Comparison of ENCODE assay signal across 1 cellular context in the genomic region with DNA sequence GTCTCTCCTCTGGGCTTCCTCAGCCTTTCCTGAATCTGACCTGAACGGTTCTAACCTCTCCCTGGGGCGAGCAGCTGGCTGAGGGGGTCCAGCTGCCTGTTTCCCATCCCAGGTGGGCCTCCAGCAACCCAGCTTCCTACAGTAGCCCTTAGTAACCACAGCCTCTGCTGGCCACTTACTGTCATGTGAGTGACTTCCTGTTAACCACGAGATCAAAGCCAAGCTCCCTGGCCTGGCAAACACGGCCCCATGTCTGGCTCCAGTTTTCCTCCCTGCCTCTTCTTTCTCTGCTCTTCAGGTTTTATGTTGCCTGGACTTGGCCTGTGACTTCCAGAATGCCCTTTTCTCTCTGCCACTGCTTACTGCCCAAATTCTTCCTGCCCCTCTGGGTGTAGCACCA.
TF ChIP-seq lines count a peak whose summit lies in the region.

No MANE protein-coding gene starts in this region.

TF ChIP-seq in HepG2, 621 proteins besides CTCF, POLR2A, EP300 and RAD21 (continued from another document and continues in another):
- TF ChIP-seq, protein P1, sequence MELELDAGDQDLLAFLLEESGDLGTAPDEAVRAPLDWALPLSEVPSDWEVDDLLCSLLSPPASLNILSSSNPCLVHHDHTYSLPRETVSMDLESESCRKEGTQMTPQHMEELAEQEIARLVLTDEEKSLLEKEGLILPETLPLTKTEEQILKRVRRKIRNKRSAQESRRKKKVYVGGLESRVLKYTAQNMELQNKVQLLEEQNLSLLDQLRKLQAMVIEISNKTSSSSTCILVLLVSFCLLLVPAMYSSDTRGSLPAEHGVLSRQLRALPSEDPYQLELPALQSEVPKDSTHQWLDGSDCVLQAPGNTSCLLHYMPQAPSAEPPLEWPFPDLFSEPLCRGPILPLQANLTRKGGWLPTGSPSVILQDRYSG (CRISPR knock-in tag; IDR thresholded peaks at IDR 0.05), result no peak
- TF ChIP-seq SRY (CRISPR knock-in tag; IDR thresholded peaks at IDR 0.05) (no peak), HMG20A (CRISPR knock-in tag; IDR thresholded peaks at IDR 0.05; ENCODE audit: borderline replicate concordance) (peak; percentile 37; the same call in 1 of the 2 replicates), ZC3H4 (CRISPR knock-in tag; IDR thresholded peaks at IDR 0.05; ENCODE audit: borderline replicate concordance) (no peak), MED1 (CRISPR knock-in tag; IDR thresholded peaks at IDR 0.05) (peak; percentile 56), ZNF564 (CRISPR knock-in tag; IDR thresholded peaks at IDR 0.05) (no peak), SMAD9 (CRISPR knock-in tag; IDR thresholded peaks at IDR 0.05) (no peak), ZNF790 (CRISPR knock-in tag; IDR thresholded peaks at IDR 0.05; ENCODE audit: borderline replicate concordance) (no peak), SMARCC2 (IDR thresholded peaks at IDR 0.05) (no peak), RARA (CRISPR knock-in tag; IDR thresholded peaks at IDR 0.05) (peak; percentile 69), ZNF569 (CRISPR knock-in tag; IDR thresholded peaks at IDR 0.05; ENCODE audit: borderline replicate concordance) (no peak), ZNF292 (CRISPR knock-in tag; IDR thresholded peaks at IDR 0.05; ENCODE audit: borderline replicate concordance, low read depth) (no peak), ZMAT3 (CRISPR knock-in tag; conservative IDR thresholded peaks at IDR 0.05) (no peak), SSRP1 (CRISPR knock-in tag; IDR thresholded peaks at IDR 0.05) (no peak), KLF11 (CRISPR knock-in tag; IDR thresholded peaks at IDR 0.05) (no peak), ZNF563 (CRISPR knock-in tag; IDR thresholded peaks at IDR 0.05) (no peak), SPEN (CRISPR knock-in tag; IDR thresholded peaks at IDR 0.05; ENCODE audit: low read depth) (peak; percentile 27; the same call in 1 of the 2 replicates), MTF2 (CRISPR knock-in tag; IDR thresholded peaks at IDR 0.05; ENCODE audit: borderline replicate concordance) (no peak), HOXD1 (CRISPR knock-in tag; IDR thresholded peaks at IDR 0.05) (no peak), ZNF530 (CRISPR knock-in tag; IDR thresholded peaks at IDR 0.05; ENCODE audit: low read depth) (no peak), THYN1 (CRISPR knock-in tag; IDR thresholded peaks at IDR 0.05; ENCODE audit: borderline replicate concordance, low read depth) (no peak), GTF3A (CRISPR knock-in tag; conservative IDR thresholded peaks at IDR 0.05) (no peak), IRX3 (CRISPR knock-in tag; IDR thresholded peaks at IDR 0.05; ENCODE audit: borderline replicate concordance, low read depth) (no peak), ZBTB7A (CRISPR knock-in tag; IDR thresholded peaks at IDR 0.05) (no peak), MBD4 (IDR thresholded peaks at IDR 0.05; ENCODE audit: borderline replicate concordance, low read length) (no peak), ZNF263 (CRISPR knock-in tag; IDR thresholded peaks at IDR 0.05) (no peak), ZNF549 (CRISPR knock-in tag; IDR thresholded peaks at IDR 0.05) (no peak), TBP (CRISPR knock-in tag; IDR thresholded peaks at IDR 0.05) (no peak), ZNF354B (CRISPR knock-in tag; IDR thresholded peaks at IDR 0.05) (no peak), ISX (CRISPR knock-in tag; conservative IDR thresholded peaks at IDR 0.05) (no peak), SP1 (IDR thresholded peaks at IDR 0.05) (no peak), SP1 (CRISPR knock-in tag; IDR thresholded peaks at IDR 0.05) (no peak), ZNF232 (CRISPR knock-in tag; IDR thresholded peaks at IDR 0.05; ENCODE audit: borderline replicate concordance) (no peak), HNRNPL (IDR thresholded peaks at IDR 0.05; ENCODE audit: low read depth, low read length) (no peak), TMF1 (CRISPR knock-in tag; IDR thresholded peaks at IDR 0.05; ENCODE audit: low read depth) (no peak), PHF20 (CRISPR knock-in tag; IDR thresholded peaks at IDR 0.05) (no peak), ZNF678 (CRISPR knock-in tag; IDR thresholded peaks at IDR 0.05) (no peak), ZNF451 (CRISPR knock-in tag; IDR thresholded peaks at IDR 0.05) (no peak), ZNF777 (CRISPR knock-in tag; IDR thresholded peaks at IDR 0.05) (no peak), ZSCAN31 (CRISPR knock-in tag; IDR thresholded peaks at IDR 0.05; ENCODE audit: low read depth) (no peak), ZNF652 (CRISPR knock-in tag; IDR thresholded peaks at IDR 0.05; ENCODE audit: borderline replicate concordance, low read depth) (no peak)
- TF ChIP-seq, protein P2, sequence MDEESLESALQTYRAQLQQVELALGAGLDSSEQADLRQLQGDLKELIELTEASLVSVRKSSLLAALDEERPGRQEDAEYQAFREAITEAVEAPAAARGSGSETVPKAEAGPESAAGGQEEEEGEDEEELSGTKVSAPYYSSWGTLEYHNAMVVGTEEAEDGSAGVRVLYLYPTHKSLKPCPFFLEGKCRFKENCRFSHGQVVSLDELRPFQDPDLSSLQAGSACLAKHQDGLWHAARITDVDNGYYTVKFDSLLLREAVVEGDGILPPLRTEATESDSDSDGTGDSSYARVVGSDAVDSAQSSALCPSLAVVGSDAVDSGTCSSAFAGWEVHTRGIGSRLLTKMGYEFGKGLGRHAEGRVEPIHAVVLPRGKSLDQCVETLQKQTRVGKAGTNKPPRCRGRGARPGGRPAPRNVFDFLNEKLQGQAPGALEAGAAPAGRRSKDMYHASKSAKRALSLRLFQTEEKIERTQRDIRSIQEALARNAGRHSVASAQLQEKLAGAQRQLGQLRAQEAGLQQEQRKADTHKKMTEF (CRISPR knock-in tag; IDR thresholded peaks at IDR 0.05), result no peak
- TF ChIP-seq, protein P3, sequence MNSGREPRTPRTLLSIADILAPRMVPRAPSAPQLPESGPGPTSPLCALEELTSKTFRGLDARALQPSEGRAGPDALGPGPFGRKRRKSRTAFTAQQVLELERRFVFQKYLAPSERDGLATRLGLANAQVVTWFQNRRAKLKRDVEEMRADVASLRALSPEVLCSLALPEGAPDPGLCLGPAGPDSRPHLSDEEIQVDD (CRISPR knock-in tag; IDR thresholded peaks at IDR 0.05; ENCODE audit: borderline replicate concordance), result no peak
- TF ChIP-seq, protein P4, sequence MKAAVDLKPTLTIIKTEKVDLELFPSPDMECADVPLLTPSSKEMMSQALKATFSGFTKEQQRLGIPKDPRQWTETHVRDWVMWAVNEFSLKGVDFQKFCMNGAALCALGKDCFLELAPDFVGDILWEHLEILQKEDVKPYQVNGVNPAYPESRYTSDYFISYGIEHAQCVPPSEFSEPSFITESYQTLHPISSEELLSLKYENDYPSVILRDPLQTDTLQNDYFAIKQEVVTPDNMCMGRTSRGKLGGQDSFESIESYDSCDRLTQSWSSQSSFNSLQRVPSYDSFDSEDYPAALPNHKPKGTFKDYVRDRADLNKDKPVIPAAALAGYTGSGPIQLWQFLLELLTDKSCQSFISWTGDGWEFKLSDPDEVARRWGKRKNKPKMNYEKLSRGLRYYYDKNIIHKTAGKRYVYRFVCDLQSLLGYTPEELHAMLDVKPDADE (CRISPR knock-in tag; IDR thresholded peaks at IDR 0.05), result no peak
- TF ChIP-seq, protein P5, sequence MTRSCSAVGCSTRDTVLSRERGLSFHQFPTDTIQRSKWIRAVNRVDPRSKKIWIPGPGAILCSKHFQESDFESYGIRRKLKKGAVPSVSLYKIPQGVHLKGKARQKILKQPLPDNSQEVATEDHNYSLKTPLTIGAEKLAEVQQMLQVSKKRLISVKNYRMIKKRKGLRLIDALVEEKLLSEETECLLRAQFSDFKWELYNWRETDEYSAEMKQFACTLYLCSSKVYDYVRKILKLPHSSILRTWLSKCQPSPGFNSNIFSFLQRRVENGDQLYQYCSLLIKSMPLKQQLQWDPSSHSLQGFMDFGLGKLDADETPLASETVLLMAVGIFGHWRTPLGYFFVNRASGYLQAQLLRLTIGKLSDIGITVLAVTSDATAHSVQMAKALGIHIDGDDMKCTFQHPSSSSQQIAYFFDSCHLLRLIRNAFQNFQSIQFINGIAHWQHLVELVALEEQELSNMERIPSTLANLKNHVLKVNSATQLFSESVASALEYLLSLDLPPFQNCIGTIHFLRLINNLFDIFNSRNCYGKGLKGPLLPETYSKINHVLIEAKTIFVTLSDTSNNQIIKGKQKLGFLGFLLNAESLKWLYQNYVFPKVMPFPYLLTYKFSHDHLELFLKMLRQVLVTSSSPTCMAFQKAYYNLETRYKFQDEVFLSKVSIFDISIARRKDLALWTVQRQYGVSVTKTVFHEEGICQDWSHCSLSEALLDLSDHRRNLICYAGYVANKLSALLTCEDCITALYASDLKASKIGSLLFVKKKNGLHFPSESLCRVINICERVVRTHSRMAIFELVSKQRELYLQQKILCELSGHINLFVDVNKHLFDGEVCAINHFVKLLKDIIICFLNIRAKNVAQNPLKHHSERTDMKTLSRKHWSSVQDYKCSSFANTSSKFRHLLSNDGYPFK (CRISPR knock-in tag; IDR thresholded peaks at IDR 0.05; ENCODE audit: borderline replicate concordance), result no peak
- TF ChIP-seq, protein P6, sequence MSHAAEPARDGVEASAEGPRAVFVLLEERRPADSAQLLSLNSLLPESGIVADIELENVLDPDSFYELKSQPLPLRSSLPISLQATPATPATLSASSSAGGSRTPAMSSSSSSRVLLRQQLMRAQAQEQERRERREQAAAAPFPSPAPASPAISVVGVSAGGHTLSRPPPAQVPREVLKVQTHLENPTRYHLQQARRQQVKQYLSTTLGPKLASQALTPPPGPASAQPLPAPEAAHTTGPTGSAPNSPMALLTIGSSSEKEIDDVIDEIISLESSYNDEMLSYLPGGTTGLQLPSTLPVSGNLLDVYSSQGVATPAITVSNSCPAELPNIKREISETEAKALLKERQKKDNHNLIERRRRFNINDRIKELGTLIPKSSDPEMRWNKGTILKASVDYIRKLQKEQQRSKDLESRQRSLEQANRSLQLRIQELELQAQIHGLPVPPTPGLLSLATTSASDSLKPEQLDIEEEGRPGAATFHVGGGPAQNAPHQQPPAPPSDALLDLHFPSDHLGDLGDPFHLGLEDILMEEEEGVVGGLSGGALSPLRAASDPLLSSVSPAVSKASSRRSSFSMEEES (CRISPR knock-in tag; IDR thresholded peaks at IDR 0.05), result peak; percentile 96
- TF ChIP-seq, protein P7, sequence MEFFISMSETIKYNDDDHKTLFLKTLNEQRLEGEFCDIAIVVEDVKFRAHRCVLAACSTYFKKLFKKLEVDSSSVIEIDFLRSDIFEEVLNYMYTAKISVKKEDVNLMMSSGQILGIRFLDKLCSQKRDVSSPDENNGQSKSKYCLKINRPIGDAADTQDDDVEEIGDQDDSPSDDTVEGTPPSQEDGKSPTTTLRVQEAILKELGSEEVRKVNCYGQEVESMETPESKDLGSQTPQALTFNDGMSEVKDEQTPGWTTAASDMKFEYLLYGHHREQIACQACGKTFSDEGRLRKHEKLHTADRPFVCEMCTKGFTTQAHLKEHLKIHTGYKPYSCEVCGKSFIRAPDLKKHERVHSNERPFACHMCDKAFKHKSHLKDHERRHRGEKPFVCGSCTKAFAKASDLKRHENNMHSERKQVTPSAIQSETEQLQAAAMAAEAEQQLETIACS (CRISPR knock-in tag; IDR thresholded peaks at IDR 0.05), result no peak
- TF ChIP-seq, protein P8, sequence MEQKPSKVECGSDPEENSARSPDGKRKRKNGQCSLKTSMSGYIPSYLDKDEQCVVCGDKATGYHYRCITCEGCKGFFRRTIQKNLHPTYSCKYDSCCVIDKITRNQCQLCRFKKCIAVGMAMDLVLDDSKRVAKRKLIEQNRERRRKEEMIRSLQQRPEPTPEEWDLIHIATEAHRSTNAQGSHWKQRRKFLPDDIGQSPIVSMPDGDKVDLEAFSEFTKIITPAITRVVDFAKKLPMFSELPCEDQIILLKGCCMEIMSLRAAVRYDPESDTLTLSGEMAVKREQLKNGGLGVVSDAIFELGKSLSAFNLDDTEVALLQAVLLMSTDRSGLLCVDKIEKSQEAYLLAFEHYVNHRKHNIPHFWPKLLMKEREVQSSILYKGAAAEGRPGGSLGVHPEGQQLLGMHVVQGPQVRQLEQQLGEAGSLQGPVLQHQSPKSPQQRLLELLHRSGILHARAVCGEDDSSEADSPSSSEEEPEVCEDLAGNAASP (CRISPR knock-in tag; IDR thresholded peaks at IDR 0.05; ENCODE audit: borderline replicate concordance), result no peak
- TF ChIP-seq, protein P9, sequence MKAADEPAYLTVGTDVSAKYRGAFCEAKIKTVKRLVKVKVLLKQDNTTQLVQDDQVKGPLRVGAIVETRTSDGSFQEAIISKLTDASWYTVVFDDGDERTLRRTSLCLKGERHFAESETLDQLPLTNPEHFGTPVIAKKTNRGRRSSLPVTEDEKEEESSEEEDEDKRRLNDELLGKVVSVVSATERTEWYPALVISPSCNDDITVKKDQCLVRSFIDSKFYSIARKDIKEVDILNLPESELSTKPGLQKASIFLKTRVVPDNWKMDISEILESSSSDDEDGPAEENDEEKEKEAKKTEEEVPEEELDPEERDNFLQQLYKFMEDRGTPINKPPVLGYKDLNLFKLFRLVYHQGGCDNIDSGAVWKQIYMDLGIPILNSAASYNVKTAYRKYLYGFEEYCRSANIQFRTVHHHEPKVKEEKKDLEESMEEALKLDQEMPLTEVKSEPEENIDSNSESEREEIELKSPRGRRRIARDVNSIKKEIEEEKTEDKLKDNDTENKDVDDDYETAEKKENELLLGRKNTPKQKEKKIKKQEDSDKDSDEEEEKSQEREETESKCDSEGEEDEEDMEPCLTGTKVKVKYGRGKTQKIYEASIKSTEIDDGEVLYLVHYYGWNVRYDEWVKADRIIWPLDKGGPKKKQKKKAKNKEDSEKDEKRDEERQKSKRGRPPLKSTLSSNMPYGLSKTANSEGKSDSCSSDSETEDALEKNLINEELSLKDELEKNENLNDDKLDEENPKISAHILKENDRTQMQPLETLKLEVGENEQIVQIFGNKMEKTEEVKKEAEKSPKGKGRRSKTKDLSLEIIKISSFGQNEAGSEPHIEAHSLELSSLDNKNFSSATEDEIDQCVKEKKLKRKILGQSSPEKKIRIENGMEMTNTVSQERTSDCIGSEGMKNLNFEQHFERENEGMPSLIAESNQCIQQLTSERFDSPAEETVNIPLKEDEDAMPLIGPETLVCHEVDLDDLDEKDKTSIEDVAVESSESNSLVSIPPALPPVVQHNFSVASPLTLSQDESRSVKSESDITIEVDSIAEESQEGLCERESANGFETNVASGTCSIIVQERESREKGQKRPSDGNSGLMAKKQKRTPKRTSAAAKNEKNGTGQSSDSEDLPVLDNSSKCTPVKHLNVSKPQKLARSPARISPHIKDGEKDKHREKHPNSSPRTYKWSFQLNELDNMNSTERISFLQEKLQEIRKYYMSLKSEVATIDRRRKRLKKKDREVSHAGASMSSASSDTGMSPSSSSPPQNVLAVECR (CRISPR knock-in tag; IDR thresholded peaks at IDR 0.05; ENCODE audit: borderline replicate concordance), result no peak
- TF ChIP-seq, protein P10, sequence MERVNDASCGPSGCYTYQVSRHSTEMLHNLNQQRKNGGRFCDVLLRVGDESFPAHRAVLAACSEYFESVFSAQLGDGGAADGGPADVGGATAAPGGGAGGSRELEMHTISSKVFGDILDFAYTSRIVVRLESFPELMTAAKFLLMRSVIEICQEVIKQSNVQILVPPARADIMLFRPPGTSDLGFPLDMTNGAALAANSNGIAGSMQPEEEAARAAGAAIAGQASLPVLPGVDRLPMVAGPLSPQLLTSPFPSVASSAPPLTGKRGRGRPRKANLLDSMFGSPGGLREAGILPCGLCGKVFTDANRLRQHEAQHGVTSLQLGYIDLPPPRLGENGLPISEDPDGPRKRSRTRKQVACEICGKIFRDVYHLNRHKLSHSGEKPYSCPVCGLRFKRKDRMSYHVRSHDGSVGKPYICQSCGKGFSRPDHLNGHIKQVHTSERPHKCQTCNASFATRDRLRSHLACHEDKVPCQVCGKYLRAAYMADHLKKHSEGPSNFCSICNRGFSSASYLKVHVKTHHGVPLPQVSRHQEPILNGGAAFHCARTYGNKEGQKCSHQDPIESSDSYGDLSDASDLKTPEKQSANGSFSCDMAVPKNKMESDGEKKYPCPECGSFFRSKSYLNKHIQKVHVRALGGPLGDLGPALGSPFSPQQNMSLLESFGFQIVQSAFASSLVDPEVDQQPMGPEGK (CRISPR knock-in tag; IDR thresholded peaks at IDR 0.05), result peak; percentile 48; the same call in 1 of the 2 replicates
